16 cellular contexts compared by ENCODE assay signal in the genomic region with DNA sequence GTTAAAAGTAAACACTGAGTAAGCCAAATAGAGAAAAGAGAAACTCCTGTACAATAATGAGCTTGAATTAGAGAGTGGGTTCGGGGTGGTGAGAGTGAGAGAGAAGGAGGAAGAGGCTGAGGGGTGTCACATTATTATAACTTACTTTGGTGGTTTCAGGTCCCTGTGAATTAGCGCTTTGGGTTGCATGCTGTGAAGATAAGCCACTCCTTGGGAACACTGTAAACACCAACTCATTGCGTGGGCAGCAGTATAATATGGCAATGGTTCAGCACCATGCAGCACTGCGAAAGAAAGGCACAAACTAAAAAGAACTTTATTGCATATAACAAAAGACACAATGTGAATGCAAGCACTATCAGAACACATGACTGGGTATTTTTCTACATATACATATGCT. TPM values are rescaled to one million over a fixed set of nuclear protein-coding genes. Genes with fewer than 3 reads are reported as not detected.
DNase-seq lines count a peak whose midpoint lies in the region; ATAC-seq, FAIRE-seq and TF ChIP-seq lines count a peak whose summit lies in the region.
"Had no signal": no experiment of that assay in that cellular context is flagged by ENCODE, and none has a peak within 500 bp of the region (broad histone marks: within the 10 kb centered on the region; RNA-seq: fewer than 3 reads in every experiment).

No MANE protein-coding gene starts in this region.

- H3K36me3 ChIP-seq in HEK293 (ENCODE audit: control insufficient read depth in 2 of 2, insufficient read depth in 1 of 2, low read length in 2 of 2) = peaks cover 28 to 74% of the 10 kb centered on the region in 2 experiments
- H3K36me3 ChIP-seq in K562 (ENCODE audit: control insufficient read depth, insufficient read depth, low read length) = peaks cover 63% of the 10 kb centered on the region
- peaks cover 6 to 93% (median 65%) of the 10 kb centered on the region in 6 donors for H3K36me3 ChIP-seq in spleen

- H3K27ac ChIP-seq in HEK293 (ENCODE audit: extremely low read depth, low read depth, low read length) = no peak overlapping the region
- H3K27ac ChIP-seq in K562 (ENCODE audit: extremely low read depth, low read depth, low read length) = no peak overlapping the region
- no peak overlapping the region for H3K27ac ChIP-seq in spleen
- H3K27ac ChIP-seq: A549 had no signal

- POLR2A ChIA-PET in HEK293 (lab: Yijun Ruan, JAX) = no interaction called here
- POLR2A ChIA-PET in K562 (lab: Yijun Ruan, JAX) = interaction anchor here (1.0 kb wide), 1 partner anchor 314 kb away, joined by 3 read pairs; no protein-coding TSS in a partner anchor

- no peak overlapping the region for H3K4me3 Mint-ChIP-seq in memory B cell
- peak overlapping the region; percentile 10 for H3K4me3 Mint-ChIP-seq in natural killer cell treated with Interleukin-12 subunit alpha and Interleukin-12 subunit beta and Interleukin-15 and Interleukin-18, amount 100 ng/mL, for 72 hours
- H3K4me3 Mint-ChIP-seq: CD14-positive monocyte, HFFc6 had no signal

- BruUV-seq in K562 (replicated peaks; lab: Mats Ljungman, UMichigan) = no TSS peak

- H3K36me3 Mint-ChIP-seq in memory B cell = peaks cover 38% of the 10 kb centered on the region
- peaks cover 29% of the 10 kb centered on the region for H3K36me3 Mint-ChIP-seq in natural killer cell treated with Interleukin-12 subunit alpha and Interleukin-12 subunit beta and Interleukin-15 and Interleukin-18, amount 100 ng/mL, for 72 hours

- H3K4me1 ChIP-seq in HEK293 (ENCODE audit: control insufficient read depth, insufficient read depth, low read length) = no peaks in the 10 kb centered on the region
- no peaks in the 10 kb centered on the region for H3K4me1 ChIP-seq in K562 (replicated peaks in 1 of 2; ENCODE audit: control insufficient read depth in 2 of 2, insufficient read depth in 2 of 2, low read length in 2 of 2)
- H3K4me1 ChIP-seq in spleen = peaks cover 0 to 3% (median 0%) of the 10 kb centered on the region in 6 donors
- H3K4me1 ChIP-seq: A549, HAP-1 had no signal

- no peak overlapping the region for H2AFZ ChIP-seq in K562 (ENCODE audit: low read depth, low read length)

- no peak for TF ChIP-seq EP300 in K562 (IDR thresholded peaks at IDR 0.05; ENCODE audit: low read length)

- H3K9me3 ChIP-seq in HEK293 (ENCODE audit: control insufficient read depth, insufficient read depth, low read depth, low read length) = no peaks in the 10 kb centered on the region
- H3K9me3 ChIP-seq in K562 (replicated peaks; ENCODE audit: control insufficient read depth, insufficient read depth, low read depth, low read length) = no peaks in the 10 kb centered on the region
- H3K9me3 ChIP-seq in spleen = no peaks in the 10 kb centered on the region
- H3K9me3 ChIP-seq: A549, HAP-1 had no signal

- intact Hi-C loops in K562 (cut with micrococcal nuclease) = no loop called here
- intact Hi-C loops in spleen (cut with DNase I; ENCODE audit: low total_unique reads) = no loop called here

- FAIRE-seq in K562 (lab: Jason Lieb, UNC) = peak; percentile 66
- FAIRE-seq: A549, GM19239, H1 had no signal

- H3K9ac ChIP-seq in K562 (ENCODE audit: insufficient read depth in 1 of 2, low read depth in 2 of 2, low read length in 2 of 2) = no peak overlapping the region

- H3K27me3 Mint-ChIP-seq in memory B cell = no peaks in the 10 kb centered on the region
- no peaks in the 10 kb centered on the region for H3K27me3 Mint-ChIP-seq in natural killer cell treated with Interleukin-12 subunit alpha and Interleukin-12 subunit beta and Interleukin-15 and Interleukin-18, amount 100 ng/mL, for 72 hours

- no peaks in the 10 kb centered on the region for H3K9me3 Mint-ChIP-seq in memory B cell
- peaks cover 4% of the 10 kb centered on the region for H3K9me3 Mint-ChIP-seq in natural killer cell treated with Interleukin-12 subunit alpha and Interleukin-12 subunit beta and Interleukin-15 and Interleukin-18, amount 100 ng/mL, for 72 hours
- H3K9me3 Mint-ChIP-seq: HFFc6 had no signal

- no peak; the same call in 2 of the 3 replicates for ATAC-seq in K562
- ATAC-seq in memory B cell (ENCODE audit: low read depth) = no peak
- no peak for ATAC-seq in natural killer cell treated with Interleukin-12 subunit alpha and Interleukin-12 subunit beta and Interleukin-15 and Interleukin-18, amount 100 ng/mL, for 72 hours
- ATAC-seq in GM19467 (IDR thresholded peaks at IDR 0.05; ENCODE audit: unreplicated experiment) = no peak
- no peak for ATAC-seq in HG02678 (IDR thresholded peaks at IDR 0.05; ENCODE audit: unreplicated experiment)
- ATAC-seq: A549 had no signal

- peak in 2 of 4 experiments; percentile 15 to 23 for DNase-seq in K562 (ENCODE audit: extremely low read depth in 1 of 4, low spot score in 3 of 4)
- no peak for DNase-seq in memory B cell (ENCODE audit: low spot score in 2 of 2)
- no peak for DNase-seq in natural killer cell treated with Interleukin-12 subunit alpha and Interleukin-12 subunit beta and Interleukin-15 and Interleukin-18, amount 100 ng/mL, for 72 hours (ENCODE audit: low spot score)
- DNase-seq in NCI-H69 (lab: John Stamatoyannopoulos, UW) = no peak
- DNase-seq in spleen = no peak
- DNase-seq: DMS53, GF-D8, HFFc6 had no signal

- TF ChIP-seq RAD21 in K562 (CRISPR knock-in tag; conservative IDR thresholded peaks at IDR 0.05 in 1 of 2, IDR thresholded peaks at IDR 0.05 in 1 of 2) = no peak

- H3K9me1 ChIP-seq in K562 (ENCODE audit: control insufficient read depth, insufficient read depth, low read length) = peaks cover 3% of the 10 kb centered on the region

- H3K4me3 ChIP-seq in HEK293 (ENCODE audit: low read depth, low read length) (no peak overlapping the region), K562 (no peak overlapping the region), spleen (no peak overlapping the region)
- H3K4me3 ChIP-seq: A549, HAP-1 had no signal

- no peaks in the 10 kb centered on the region for H3K79me2 ChIP-seq in K562 (ENCODE audit: control insufficient read depth, insufficient read depth, low read length)

- 72% methylated on average over 4 of the region's 4 CpGs for WGBS in K562 (ENCODE audit: insufficient coverage, low coverage, missing lambda C conversion rate)
- 84 to 95% (median 89%) methylated on average over 4 of the region's 4 CpGs for WGBS in spleen, 5 donors

- peaks cover 12% of the 10 kb centered on the region for H3K4me1 Mint-ChIP-seq in memory B cell
- H3K4me1 Mint-ChIP-seq in natural killer cell treated with Interleukin-12 subunit alpha and Interleukin-12 subunit beta and Interleukin-15 and Interleukin-18, amount 100 ng/mL, for 72 hours (ENCODE audit: low read depth in 2 of 2) = peaks cover 31 to 35% of the 10 kb centered on the region in 2 donors
- H3K4me1 Mint-ChIP-seq: CD14-positive monocyte had no signal

- TF ChIP-seq POLR2A in K562 (conservative IDR thresholded peaks at IDR 0.05) (no peak), spleen (IDR thresholded peaks at IDR 0.05) (no peak)

- TF ChIP-seq CTCF in HEK293 (tag by site-specific recombination; IDR thresholded peaks at IDR 0.05) = no peak
- no peak for TF ChIP-seq CTCF in K562 (IDR thresholded peaks at IDR 0.05 in 2 of 3, conservative IDR thresholded peaks at IDR 0.05 in 1 of 3; ENCODE audit: insufficient read depth in 2 of 3, low read depth in 1 of 3, low read length in 3 of 3)
- TF ChIP-seq CTCF in spleen (IDR thresholded peaks at IDR 0.05 in 8 of 11, conservative IDR thresholded peaks at IDR 0.05 in 3 of 11) = no peak

- no peaks in the 10 kb centered on the region for H4K20me1 ChIP-seq in K562 (replicated peaks; ENCODE audit: control insufficient read depth, insufficient read depth, low read length)

- CTCF ChIA-PET in HEK293 (lab: Yijun Ruan, JAX) = no interaction called here
- CTCF ChIA-PET in K562 (lab: Yijun Ruan, JAX; ENCODE audit: low intra/inter-chr PET ratio) = no interaction called here

- in situ Hi-C loops in K562 (cut with MboI) = no loop called here

- H3K4me2 ChIP-seq in K562 (ENCODE audit: insufficient read depth, low read length) = no peak overlapping the region
- H3K4me2 ChIP-seq: A549 had no signal

- H3K27ac Mint-ChIP-seq in memory B cell = peak overlapping the region; percentile 7
- H3K27ac Mint-ChIP-seq in natural killer cell treated with Interleukin-12 subunit alpha and Interleukin-12 subunit beta and Interleukin-15 and Interleukin-18, amount 100 ng/mL, for 72 hours = peak overlapping the region; percentile 7 to 71
- H3K27ac Mint-ChIP-seq: HFFc6 had no signal

- H3K27me3 ChIP-seq in K562 (ENCODE audit: control insufficient read depth in 2 of 2, insufficient read depth in 2 of 2, low read length in 2 of 2) (no peaks in the 10 kb centered on the region), spleen (replicated peaks in 1 of 7) (no peaks in the 10 kb centered on the region)

TF ChIP-seq in HEK293, 187 proteins besides CTCF, POLR2A, EP300 and RAD21 (continues in another document):
- TF ChIP-seq ZFHX2 (tag by site-specific recombination; conservative IDR thresholded peaks at IDR 0.05) (peak; percentile 89), ZBTB7A (tag by site-specific recombination; IDR thresholded peaks at IDR 0.05; ENCODE audit: low read depth) (no peak), ZNF549 (tag by site-specific recombination; IDR thresholded peaks at IDR 0.05) (peak; percentile 84)

TF ChIP-seq in K562, 482 proteins besides CTCF, POLR2A, EP300 and RAD21 (continues in another document):
- peak; percentile 59 for TF ChIP-seq EGR1 (conservative IDR thresholded peaks at IDR 0.05)

RNA-seq across cellular contexts. Expression of gene MAP3K7, which starts 26.9 kb away (rescaled TPM):
- total RNA-seq in K562 (2011; cell fraction: chromatin; rRNA removed; ENCODE audit: low replicate concordance) = 22.3 and 75.1 TPM in 2 replicates
- total RNA-seq in K562 (2011; cell fraction: nucleolus; rRNA removed) = 9.3 and 14.2 TPM in 2 replicates
- 28.4 and 48.1 TPM in 2 replicates for total RNA-seq in K562 (2011; cell fraction: nucleoplasm; rRNA removed)
- total RNA-seq in K562 (2014; rRNA removed) = 23.3 and 25.2 TPM in 2 replicates
- total RNA-seq in K562 (2014; rRNA removed; fragmentation: Illumina TruSeq; extraction: Trizol) = 48.9 and 56.3 TPM in 2 replicates
- 47.4 and 49.2 TPM in 2 replicates for total RNA-seq in K562 (2015; rRNA removed; fragmentation: Illumina TruSeq; extraction: Trizol)
- total RNA-seq in K562 (2021) = 33.2 and 34.8 TPM in 2 replicates
- 46.7 and 60.9 TPM in 2 replicates for polyA plus RNA-seq in K562 (2011; rRNA removed)
- 16.7 and 25.3 TPM in 2 replicates for polyA plus RNA-seq in K562 (2011; cell fraction: cytosol; rRNA removed)
- polyA plus RNA-seq in K562 (2011; cell fraction: nucleus; rRNA removed) = 61.7 and 83.1 TPM in 2 replicates
- 25.5 and 26.3 TPM in 2 replicates for polyA plus RNA-seq in K562 (2012)
- polyA plus RNA-seq in K562 (2014; fragmentation: Illumina TruSeq; extraction: Trizol) = 36.9 and 45.2 TPM in 2 replicates
- polyA plus RNA-seq in K562 (2014; fragmentation: Nextera tagmentation; extraction: Ambion mirVana) = 10 to 100 TPM; 13.4 to 13.8 TPM
- 29.9 and 34.8 TPM in 2 replicates for polyA plus RNA-seq in K562 (2014; rRNA removed)
- 63.0 and 70.9 TPM in 2 replicates for polyA minus RNA-seq in K562 (2011; rRNA and poly(A)+ RNA removed)
- polyA minus RNA-seq in K562 (2011; cell fraction: cytosol; rRNA and poly(A)+ RNA removed) = 18.9 and 26.1 TPM in 2 replicates
- polyA minus RNA-seq in K562 (2011; cell fraction: nucleus; rRNA and poly(A)+ RNA removed) = 47.1 and 74.0 TPM in 2 replicates
- 10 to 100 TPM; 25.2 to 32.6 TPM for total RNA-seq in natural killer cell treated with Interleukin-12 subunit alpha and Interleukin-12 subunit beta and Interleukin-15 and Interleukin-18, amount 100 ng/mL, for 72 hours
- total RNA-seq in spleen = 10 to 100 TPM; 30.2 to 56.9 (median 43.0) TPM
- 10 to 100 TPM; 15.6 to 23.9 (median 22.2) TPM for polyA plus RNA-seq in spleen
